12 cellular contexts compared by ENCODE assay signal in the genomic region with DNA sequence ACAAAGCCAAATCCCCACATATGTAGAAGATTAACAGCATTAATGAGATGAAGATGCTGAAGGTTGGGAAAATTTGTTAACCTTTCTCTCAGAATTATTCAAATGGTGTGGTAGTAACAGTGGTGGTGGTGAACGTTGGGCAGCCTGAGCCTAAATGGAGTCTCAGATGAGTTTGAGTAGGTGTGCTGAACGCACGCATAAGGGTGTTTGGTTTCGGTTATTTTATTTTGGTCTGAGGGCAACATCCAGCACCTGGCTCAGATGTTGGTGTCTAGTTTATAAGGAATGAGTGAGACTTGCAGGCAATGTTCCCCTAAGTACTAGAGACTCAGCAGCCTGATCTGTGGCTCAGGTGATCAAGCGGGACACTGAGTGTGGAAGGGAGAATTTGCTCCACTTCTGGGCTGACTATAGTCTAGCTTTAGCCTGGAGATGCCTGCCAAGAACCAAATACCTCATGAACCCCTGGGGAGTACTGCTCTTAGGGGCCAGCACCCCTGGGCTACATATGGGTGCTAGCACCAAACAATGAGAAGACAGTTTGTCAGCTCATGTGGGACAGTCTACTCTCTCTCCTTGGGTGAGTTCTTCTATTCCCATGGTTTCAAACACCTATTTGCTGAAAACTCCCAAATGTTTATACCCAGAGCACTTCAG.
A peak's percentile ranks its signal among the peaks of the same experiment; 100 is the strongest.
DNase-seq lines count a peak whose midpoint lies in the region; ATAC-seq and TF ChIP-seq lines count a peak whose summit lies in the region.
"Had no signal": no experiment of that assay in that cellular context is flagged by ENCODE, and none has a peak within 500 bp of the region (broad histone marks: within the 10 kb centered on the region; RNA-seq: fewer than 3 reads in every experiment).

No MANE protein-coding gene starts in this region.

- ATAC-seq in GM18907 (IDR thresholded peaks at IDR 0.05; ENCODE audit: unreplicated experiment) (peak; percentile 46), GM21515 (IDR thresholded peaks at IDR 0.05; ENCODE audit: unreplicated experiment) (peak; percentile 48), HG03039 (IDR thresholded peaks at IDR 0.05; ENCODE audit: unreplicated experiment) (peak; percentile 42)
- ATAC-seq: activated CD8-positive, alpha-beta T cell treated with anti-CD3 and anti-CD28 coated beads for 36 hours had no signal

- no peak for TF ChIP-seq CTCF in VCaP (conservative IDR thresholded peaks at IDR 0.05)

- no peak for DNase-seq in stimulated activated naive CD4-positive, alpha-beta T cell (lab: John Stamatoyannopoulos, UW)
- DNase-seq in stimulated activated CD4-positive, alpha-beta T cell treated with anti-CD3 and anti-CD28 coated beads, Interleukin-4, amount 100 ng/mL, for 4 hours = no peak
- no peak for DNase-seq in activated CD4-positive, alpha-beta T cell treated with anti-CD3 and anti-CD28 coated beads for 4 hours
- no peak for DNase-seq in NCI-H2227 (lab: John Stamatoyannopoulos, UW; ENCODE audit: unreplicated experiment)
- DNase-seq: activated CD8-positive, alpha-beta T cell treated with anti-CD3 and anti-CD28 coated beads for 36 hours; activated naive CD4-positive, alpha-beta T cell treated with anti-CD3 and anti-CD28 coated beads, Interleukin-2, amount 10 ng/mL, durations not matched to agents 7 days and 5 days; NCI-H1048; uterus had no signal

- H3K27ac ChIP-seq in VCaP = peak overlapping the region; percentile 100; the same call in 1 of the 2 replicates
- H3K27ac ChIP-seq: uterus had no signal
